15 cellular contexts compared by ENCODE assay signal in genomic region chr15:52204657-52205056, GRCh38. TPM values are rescaled to one million over a fixed set of nuclear protein-coding genes. Genes with fewer than 3 reads are reported as not detected.
A peak's percentile ranks its signal among the peaks of the same experiment; 100 is the strongest.
DNase-seq lines count a peak whose midpoint lies in the region; ATAC-seq and TF ChIP-seq lines count a peak whose summit lies in the region.
"Had no signal": no experiment of that assay in that cellular context is flagged by ENCODE, and none has a peak within 500 bp of the region (broad histone marks: within the 10 kb centered on the region; RNA-seq: fewer than 3 reads in every experiment).

No MANE protein-coding gene starts in this region.

- H4K91ac ChIP-seq in neuronal stem cell (ENCODE audit: low read depth, low read length, poor library complexity): no peak overlapping the region

- no peak overlapping the region for H2BK12ac ChIP-seq in neuronal stem cell (ENCODE audit: low read length)

- H3K27ac ChIP-seq in neuronal stem cell (replicated peaks; ENCODE audit: low read length) (no peak overlapping the region), osteoblast (ENCODE audit: low read depth, low read length) (no peak overlapping the region)

- H3K36me3 ChIP-seq in neuronal stem cell (replicated peaks in 1 of 2; ENCODE audit: control insufficient read depth in 2 of 2, insufficient read depth in 2 of 2, low read length in 2 of 2): peaks cover 11 to 14% of the 10 kb centered on the region in 2 donors
- H3K36me3 ChIP-seq in H7 (replicated peaks; ENCODE audit: control insufficient read depth, insufficient read depth, low read length): peaks cover 6% of the 10 kb centered on the region
- H3K36me3 ChIP-seq in osteoblast (ENCODE audit: insufficient read depth, low read length): no peaks in the 10 kb centered on the region

- peaks cover 16% of the 10 kb centered on the region for H3K4me1 Mint-ChIP-seq in T-helper 17 cell

- TF ChIP-seq CTCF in osteoblast (IDR thresholded peaks at IDR 0.05; ENCODE audit: extremely low read depth, low read depth, low read length): no peak

- peak overlapping the region; percentile 78 for H3K9ac ChIP-seq in neuronal stem cell (ENCODE audit: low read depth, low read length, poor library complexity)

- WGBS in neuronal stem cell (ENCODE audit: extremely low coverage in 2 of 2, insufficient read length in 2 of 2, insufficient replicate concordance in 1 of 2), 2 donors: no CpG with 5 or more reads among the region's 20 CpGs

- peaks cover 5% of the 10 kb centered on the region for H3K36me3 Mint-ChIP-seq in T-helper 17 cell (ENCODE audit: low read depth)
- H3K36me3 Mint-ChIP-seq: CD4-positive, alpha-beta memory T cell had no signal

- ATAC-seq in T-helper 17 cell (no peak), esophagus mucosa (peak; percentile 11)

- H3K18ac ChIP-seq in neuronal stem cell (ENCODE audit: low read length): no peak overlapping the region

- peak overlapping the region; percentile 47 for H3K27ac Mint-ChIP-seq in T-helper 17 cell
- H3K27ac Mint-ChIP-seq: CD4-positive, alpha-beta memory T cell had no signal

- H3K9me3 ChIP-seq in T-helper 17 cell (ENCODE audit: control insufficient read depth, low read length, poor library complexity, severe bottlenecking) (no peaks in the 10 kb centered on the region), neuronal stem cell (replicated peaks in 1 of 2; ENCODE audit: control insufficient read depth in 2 of 2, insufficient read depth in 1 of 2, low read depth in 1 of 2, low read length in 2 of 2) (peaks cover 0 to 1% of the 10 kb centered on the region in 2 donors), osteoblast (ENCODE audit: low read depth, low read length) (no peaks in the 10 kb centered on the region)

- no peak overlapping the region for H3K4me3 Mint-ChIP-seq in T-helper 17 cell
- H3K4me3 Mint-ChIP-seq: CD4-positive, alpha-beta memory T cell had no signal

- no peak overlapping the region for H4K8ac ChIP-seq in neuronal stem cell (ENCODE audit: low read depth, low read length)

- no peak overlapping the region for H3K14ac ChIP-seq in neuronal stem cell (ENCODE audit: low read length)

- no peak for DNase-seq in T-helper 17 cell
- no peak for DNase-seq in neuronal stem cell (ENCODE audit: low spot score)
- no peak for DNase-seq in glomerular visceral epithelial cell (ENCODE audit: extremely low spot score)
- DNase-seq in inferior parietal cortex (ENCODE audit: extremely low spot score): no peak
- no peak for DNase-seq in H7
- no peak for DNase-seq in osteoblast (ENCODE audit: insufficient read length, low spot score, missing footprints)
- DNase-seq: C1 segment of cervical spinal cord; Calu3; CD4-positive, alpha-beta memory T cell; COR-L47; DMS53; DMS79 treated with DMSO at 0.1 percent for 48 hours; GF-D8; HCEC 1CT had no signal

- H3K27me3 Mint-ChIP-seq in T-helper 17 cell: no peaks in the 10 kb centered on the region
- H3K27me3 Mint-ChIP-seq: CD4-positive, alpha-beta memory T cell had no signal

- H3K79me1 ChIP-seq in neuronal stem cell (ENCODE audit: low read depth, low read length): peaks cover 2% of the 10 kb centered on the region

- H2AFZ ChIP-seq in neuronal stem cell (ENCODE audit: low read length) (no peak overlapping the region), osteoblast (ENCODE audit: low read length) (no peak overlapping the region)

- H3K79me2 ChIP-seq in osteoblast (ENCODE audit: insufficient read depth, low read length): no peaks in the 10 kb centered on the region

- H3K23ac ChIP-seq in neuronal stem cell (ENCODE audit: low read depth, low read length, poor library complexity): peak overlapping the region; percentile 29

- H3K4me3 ChIP-seq in neuronal stem cell (ENCODE audit: low read length in 2 of 2) (no peak overlapping the region), H7 (ENCODE audit: insufficient read depth, low read depth, low read length) (no peak overlapping the region), osteoblast (ENCODE audit: insufficient read depth, low read length) (no peak overlapping the region)

- no peaks in the 10 kb centered on the region for H4K20me1 ChIP-seq in osteoblast (ENCODE audit: insufficient read depth, low read length)

- H3K27me3 ChIP-seq in neuronal stem cell (ENCODE audit: control insufficient read depth in 3 of 3, insufficient read depth in 3 of 3, low read depth in 1 of 3, low read length in 3 of 3) (peaks cover 0 to 2% (median 0%) of the 10 kb centered on the region in 3 experiments), H7 (ENCODE audit: control insufficient read depth, insufficient read depth, low read length) (no peaks in the 10 kb centered on the region), osteoblast (ENCODE audit: insufficient read depth, low read length) (no peaks in the 10 kb centered on the region)

- H3K4me2 ChIP-seq in neuronal stem cell (ENCODE audit: insufficient read depth, low read length, poor library complexity, severe bottlenecking) (no peak overlapping the region), osteoblast (ENCODE audit: insufficient read depth, low read length) (no peak overlapping the region)

- H2BK5ac ChIP-seq in neuronal stem cell (ENCODE audit: low read length): peak overlapping the region; percentile 57

- H2BK120ac ChIP-seq in neuronal stem cell (ENCODE audit: low read depth, low read length): no peak overlapping the region

- H2BK15ac ChIP-seq in neuronal stem cell (ENCODE audit: low read length): no peak overlapping the region

- H3K4ac ChIP-seq in neuronal stem cell (ENCODE audit: low read length): no peak overlapping the region

- no peak overlapping the region for H2AK5ac ChIP-seq in neuronal stem cell (ENCODE audit: low read depth, low read length)

- H3K4me1 ChIP-seq in neuronal stem cell (ENCODE audit: control insufficient read depth in 2 of 2, insufficient read depth in 1 of 2, low read depth in 1 of 2, low read length in 2 of 2) (no peaks in the 10 kb centered on the region), osteoblast (ENCODE audit: insufficient read depth, low read length) (no peaks in the 10 kb centered on the region)

RNA-seq across cellular contexts. Expression of gene GNB5, which starts 13.5 kb away (rescaled TPM):
- total RNA-seq in T-helper 17 cell (10 to 100 TPM; 63.2 to 79.7 TPM), esophagus mucosa (11.8 TPM), osteoblast (26.4 and 30.4 TPM in 2 replicates)
- polyA plus RNA-seq in neuronal stem cell (2013, experiment 1 of 2): 20.4 TPM
- polyA plus RNA-seq in neuronal stem cell (2013, experiment 2 of 2): 20.0 TPM
- total RNA-seq in H7 (2014; rRNA removed; shearing (Covaris generic)): 23.9 and 28.6 TPM in 2 replicates
